Comparison of ENCODE assay signal across 19 cellular contexts in the genomic region with DNA sequence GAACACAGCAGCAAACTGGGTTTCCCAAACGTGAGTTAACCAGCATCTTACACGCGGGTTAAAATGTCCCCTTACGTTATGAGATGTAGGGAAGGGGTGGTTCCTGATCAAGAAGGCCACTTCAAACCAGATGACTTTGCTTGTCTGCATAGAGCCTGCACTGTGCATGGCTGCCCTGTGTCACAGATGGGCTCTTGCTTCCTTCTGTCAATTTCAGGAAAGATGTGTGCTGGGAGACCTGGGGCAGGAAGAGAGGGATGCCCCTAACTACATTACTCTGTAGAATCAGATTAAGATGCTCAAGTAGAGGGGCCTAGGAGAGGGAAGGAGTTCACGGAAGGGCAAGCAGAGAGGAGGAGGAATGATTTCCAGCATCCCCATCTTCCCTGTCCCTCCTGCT.
"Had no signal": no experiment of that assay in that cellular context is flagged by ENCODE, and none has a peak within 500 bp of the region (broad histone marks: within the 10 kb centered on the region; RNA-seq: fewer than 3 reads in every experiment).

No MANE protein-coding gene starts in this region.

- H3K27me3 Mint-ChIP-seq: activated CD4-positive, alpha-beta T cell treated with anti-CD3 and anti-CD28 coated beads, Interleukin-2, amount 10 ng/mL, durations not matched to agents 24 days and 14 days; naive thymus-derived CD8-positive, alpha-beta T cell had no signal

- DNase-seq: activated CD4-positive, alpha-beta T cell treated with anti-CD3 and anti-CD28 coated beads, Interleukin-2, amount 10 ng/mL, durations not matched to agents 24 days and 14 days; activated CD4-positive, CD25-positive, alpha-beta regulatory T cell; activated CD8-positive, alpha-beta memory T cell treated with anti-CD3 and anti-CD28 coated beads, Interleukin-2, amount 50 U/mL, for 4 hours; activated CD8-positive, alpha-beta T cell treated with anti-CD3 and anti-CD28 coated beads, Interleukin-2, amount 10 ng/mL, durations not matched to agents 7 days and 5 days; activated gamma-delta T cell; activated T-cell treated with anti-CD3 and anti-CD28 coated beads, Interleukin-2, amount 50 U/mL, for 72 hours; amygdala; body of pancreas; caudate nucleus; colonic mucosa; mammary epithelial cell; mucosa of descending colon; naive thymus-derived CD8-positive, alpha-beta T cell; retina; stimulated activated CD4-positive, alpha-beta T cell treated with anti-CD3 and anti-CD28 coated beads, Interleukin-2, amount 100 ng/mL, for 48 hours; stimulated activated naive CD4-positive, alpha-beta T cell treated with Interleukin-2 at 50 U/mL for 16 hours; substantia nigra had no signal

- H3K27ac ChIP-seq: body of pancreas, colonic mucosa, tibial nerve had no signal

- H3K36me3 Mint-ChIP-seq: naive thymus-derived CD8-positive, alpha-beta T cell had no signal

- H3K4me1 ChIP-seq: colonic mucosa had no signal

- H3K27ac Mint-ChIP-seq: activated CD4-positive, alpha-beta T cell treated with anti-CD3 and anti-CD28 coated beads, Interleukin-2, amount 10 ng/mL, durations not matched to agents 24 days and 14 days; activated CD8-positive, alpha-beta T cell treated with anti-CD3 and anti-CD28 coated beads, Interleukin-2, amount 10 ng/mL, durations not matched to agents 7 days and 5 days; activated T-cell treated with anti-CD3 and anti-CD28 coated beads, Interleukin-2, amount 50 U/mL, for 72 hours had no signal

- H3K9me3 ChIP-seq: body of pancreas, colonic mucosa, mucosa of descending colon, tibial nerve had no signal

- H3K36me3 ChIP-seq: colonic mucosa, tibial nerve had no signal

- H3K9me3 Mint-ChIP-seq: activated CD4-positive, alpha-beta T cell treated with anti-CD3 and anti-CD28 coated beads, Interleukin-2, amount 10 ng/mL, durations not matched to agents 24 days and 14 days; activated naive CD4-positive, alpha-beta T cell treated with anti-CD3 and anti-CD28 coated beads, Interleukin-2, amount 50 U/mL, for 72 hours; activated T-cell treated with anti-CD3 and anti-CD28 coated beads, Interleukin-2, amount 50 U/mL, for 72 hours; naive thymus-derived CD8-positive, alpha-beta T cell had no signal

- H3K4me3 ChIP-seq: body of pancreas, colonic mucosa, mucosa of descending colon, tibial nerve had no signal

- H3K27me3 ChIP-seq: body of pancreas, colonic mucosa, tibial nerve had no signal

- ATAC-seq: activated CD8-positive, alpha-beta T cell treated with anti-CD3 and anti-CD28 coated beads, Interleukin-2, amount 10 ng/mL, durations not matched to agents 7 days and 5 days; activated naive CD4-positive, alpha-beta T cell treated with anti-CD3 and anti-CD28 coated beads, Interleukin-2, amount 50 U/mL, for 72 hours; activated T-cell treated with anti-CD3 and anti-CD28 coated beads, Interleukin-2, amount 50 U/mL, for 72 hours; body of pancreas; mucosa of descending colon; naive thymus-derived CD8-positive, alpha-beta T cell had no signal

- H3K4me3 Mint-ChIP-seq: activated CD4-positive, alpha-beta T cell treated with anti-CD3 and anti-CD28 coated beads, Interleukin-2, amount 10 ng/mL, durations not matched to agents 24 days and 14 days; activated CD8-positive, alpha-beta T cell treated with anti-CD3 and anti-CD28 coated beads, Interleukin-2, amount 10 ng/mL, durations not matched to agents 7 days and 5 days; activated T-cell treated with anti-CD3 and anti-CD28 coated beads, Interleukin-2, amount 50 U/mL, for 72 hours; naive thymus-derived CD8-positive, alpha-beta T cell had no signal
